In the genomic region with DNA sequence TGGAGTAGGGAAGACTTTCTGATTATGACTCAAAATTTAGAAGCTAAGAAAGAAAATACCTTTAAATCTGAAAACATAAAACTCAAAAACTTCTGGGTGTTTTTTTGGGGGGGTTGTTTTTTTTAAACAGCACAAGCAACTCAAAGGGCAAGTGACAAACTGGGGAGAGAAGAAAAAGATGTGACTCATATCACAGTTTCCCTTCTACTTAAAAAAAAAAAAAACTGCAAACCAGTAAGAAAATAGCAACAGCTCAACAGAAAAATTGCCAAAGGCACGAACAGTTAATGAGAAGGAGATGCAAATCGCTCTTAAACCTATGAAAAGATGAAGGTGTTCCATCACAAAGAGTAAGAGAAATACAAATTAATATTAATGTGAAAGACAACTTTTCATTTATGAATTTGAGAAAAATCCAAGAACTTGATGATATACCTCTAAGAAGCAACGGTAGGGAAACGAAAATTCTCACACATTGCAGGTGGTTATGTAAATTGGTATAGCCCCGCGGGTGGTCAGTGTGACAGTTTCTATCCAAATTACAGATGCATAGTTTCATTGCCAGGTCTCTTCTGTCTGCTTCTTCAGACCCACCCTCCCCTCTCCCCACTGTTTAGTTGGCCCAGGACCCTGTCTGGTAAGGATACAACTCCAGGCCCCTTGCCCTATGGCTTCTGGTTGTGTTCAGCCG, we compare ENCODE assay signal across 8 cellular contexts. TPM values are rescaled to one million over a fixed set of nuclear protein-coding genes. Genes with fewer than 3 reads are reported as not detected.
A peak's percentile ranks its signal among the peaks of the same experiment; 100 is the strongest.
DNase-seq lines count a peak whose midpoint lies in the region; ATAC-seq and TF ChIP-seq lines count a peak whose summit lies in the region.

No MANE protein-coding gene starts in this region.

- peaks cover 66% of the 10 kb centered on the region for H3K79me2 ChIP-seq in smooth muscle cell (ENCODE audit: low read depth)

- no peaks in the 10 kb centered on the region for H3K9me3 ChIP-seq in smooth muscle cell (replicated peaks; ENCODE audit: low read depth)

- peak overlapping the region; percentile 60 for H3K4me2 ChIP-seq in smooth muscle cell

- no peak for TF ChIP-seq CTCF in smooth muscle cell (IDR thresholded peaks at IDR 0.05; ENCODE audit: borderline replicate concordance, insufficient read depth, poor library complexity, severe bottlenecking)

- no peaks in the 10 kb centered on the region for H3F3A ChIP-seq in smooth muscle cell (ENCODE audit: low read depth)

- peak; percentile 64 for ATAC-seq in HG02840 (IDR thresholded peaks at IDR 0.05; ENCODE audit: low FRiP score, unreplicated experiment)

- H3K27ac ChIP-seq in smooth muscle cell (ENCODE audit: low read depth) = peak overlapping the region; percentile 82

- H3K36me3 ChIP-seq in smooth muscle cell (ENCODE audit: low read depth) = peaks cover 3% of the 10 kb centered on the region

- peak; percentile 47 for DNase-seq in SIG-M5 treated with dmso at 0.1 percent for 504 hours (lab: John Stamatoyannopoulos, UW; ENCODE audit: unreplicated experiment)
- no peak for DNase-seq in SIG-M5 (lab: John Stamatoyannopoulos, UW)
- peak; percentile 62 for DNase-seq in NOMO-1 treated with DMSO at 0.1 percent for 48 hours (lab: John Stamatoyannopoulos, UW; ENCODE audit: unreplicated experiment)
- no peak for DNase-seq in smooth muscle cell (lab: John Stamatoyannopoulos, UW; ENCODE audit: unreplicated experiment)
- no peak for DNase-seq in D341Med (ENCODE audit: low spot score)
- no peak for DNase-seq in AG08395 (ENCODE audit: low spot score)
- no peak for DNase-seq in activated CD4-positive, alpha-beta T cell treated with anti-CD3 and anti-CD28 coated beads, Interleukin-2, amount 50 U/mL, for 48 hours

- no peaks in the 10 kb centered on the region for H3K4me1 ChIP-seq in smooth muscle cell (ENCODE audit: low read depth)

- no peak overlapping the region for H2AFZ ChIP-seq in smooth muscle cell (ENCODE audit: low read depth)

- H3K27me3 ChIP-seq in smooth muscle cell (ENCODE audit: low read depth) = no peaks in the 10 kb centered on the region

- H3K9ac ChIP-seq in smooth muscle cell (ENCODE audit: low read depth) = peak overlapping the region; percentile 59

- 85% methylated on average over 7 of the region's 7 CpGs for WGBS in smooth muscle cell (ENCODE audit: low lambda C conversion rate)

- H3K4me3 ChIP-seq in smooth muscle cell = no peak overlapping the region

- peaks cover 50% of the 10 kb centered on the region for H4K20me1 ChIP-seq in smooth muscle cell (ENCODE audit: low read depth)

RNA-seq across cellular contexts. Expression of gene IFNAR2, which starts 9.0 kb away (rescaled TPM):
- total RNA-seq in smooth muscle cell = 26.8 and 33.2 TPM in 2 replicates
- 29.3 and 30.7 TPM in 2 replicates for polyA plus RNA-seq in smooth muscle cell

RNA-seq across cellular contexts. Expression of gene IL10RB, which starts 27.5 kb away (rescaled TPM):
- total RNA-seq in smooth muscle cell = 33.4 and 34.4 TPM in 2 replicates
- polyA plus RNA-seq in smooth muscle cell = 35.2 and 40.2 TPM in 2 replicates

Comparison
In these comparisons a context has a peak if more than half of its experiments do, and no peak if none do; other contexts are left out.
1. DNase-seq: peak in SIG-M5 treated with dmso at 0.1 percent for 504 hours (single experiment) and NOMO-1 treated with DMSO at 0.1 percent for 48 hours (single experiment); none in SIG-M5 (single experiment), smooth muscle cell (single experiment), D341Med (single experiment), AG08395 (single experiment) and activated CD4-positive, alpha-beta T cell treated with anti-CD3 and anti-CD28 coated beads, Interleukin-2, amount 50 U/mL, for 48 hours (0 of 2).